ENCODE assay signal across 18 cellular contexts in the genomic region with DNA sequence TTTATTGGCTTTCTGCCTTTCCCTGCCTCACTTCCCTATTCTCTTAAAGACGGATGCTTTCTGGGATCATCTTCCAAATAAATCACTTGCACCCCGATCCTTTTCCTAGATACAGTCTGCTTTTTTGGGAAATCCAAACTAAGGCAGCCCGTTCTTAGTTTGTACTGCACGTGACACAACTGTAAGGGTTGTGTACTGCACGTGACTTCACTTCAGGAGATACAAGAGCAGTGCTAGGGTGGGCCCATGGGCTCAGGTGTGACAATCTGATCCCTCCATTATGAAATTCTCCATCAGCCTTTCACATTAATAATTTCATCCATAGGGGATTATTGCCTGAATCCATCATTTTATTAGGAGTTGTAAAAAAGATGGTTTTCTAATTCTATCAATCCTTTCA. TPM values are rescaled to one million over a fixed set of nuclear protein-coding genes. Genes with fewer than 3 reads are reported as not detected.
DNase-seq lines count a peak whose midpoint lies in the region; ATAC-seq lines count a peak whose summit lies in the region.
"Had no signal": no experiment of that assay in that cellular context is flagged by ENCODE, and none has a peak within 500 bp of the region (broad histone marks: within the 10 kb centered on the region; RNA-seq: fewer than 3 reads in every experiment).

No MANE protein-coding gene starts in this region.

- no peak for DNase-seq in activated naive CD4-positive, alpha-beta T cell (lab: John Stamatoyannopoulos, UW)
- DNase-seq in CD4-positive, alpha-beta memory T cell = no peak
- no peak for DNase-seq in T-helper 17 cell
- no peak for DNase-seq in naive thymus-derived CD8-positive, alpha-beta T cell
- no peak for DNase-seq in right cardiac atrium
- no peak for DNase-seq in ACHN
- DNase-seq: C1 segment of cervical spinal cord, Caco-2, GF-D8, Karpas-422, NCI-H1417 treated with DMSO at 0.1 percent for 48 hours, NCI-H187 treated with DMSO at 0.1 percent for 48 hours, NCI-H2227 treated with DMSO at 0.1 percent for 48 hours, NCI-H524 treated with DMSO at 0.1 percent for 48 hours, PC-3, SHP77 treated with DMSO at 0.1 percent for 48 hours had no signal

- H3K27ac ChIP-seq in CD4-positive, alpha-beta memory T cell (ENCODE audit: low read depth, low read length) = peak overlapping the region; percentile 19
- H3K27ac ChIP-seq in right cardiac atrium (ENCODE audit: low read length) = no peak overlapping the region

- no peaks in the 10 kb centered on the region for H3K27me3 Mint-ChIP-seq in activated naive CD4-positive, alpha-beta T cell treated with anti-CD3 and anti-CD28 coated beads, Interleukin-2, amount 50 U/mL, for 24 hours
- no peaks in the 10 kb centered on the region for H3K27me3 Mint-ChIP-seq in CD4-positive, alpha-beta memory T cell
- H3K27me3 Mint-ChIP-seq in T-helper 17 cell = no peaks in the 10 kb centered on the region
- H3K27me3 Mint-ChIP-seq in naive thymus-derived CD8-positive, alpha-beta T cell = no peaks in the 10 kb centered on the region

- intact Hi-C loops in CD4-positive, alpha-beta memory T cell (cut with micrococcal nuclease) = no loop called here
- intact Hi-C loops in right cardiac atrium (cut with DNase I) = no loop called here

- H3K4me3 Mint-ChIP-seq in activated naive CD4-positive, alpha-beta T cell treated with anti-CD3 and anti-CD28 coated beads, Interleukin-2, amount 50 U/mL, for 24 hours = no peak overlapping the region
- peak overlapping the region in 5 of 8 donors; percentile 42 to 88 (median 81) for H3K4me3 Mint-ChIP-seq in CD4-positive, alpha-beta memory T cell
- peak overlapping the region; percentile 41 for H3K4me3 Mint-ChIP-seq in T-helper 17 cell
- peak overlapping the region in 5 of 10 donors; percentile 45 to 84 (median 73) for H3K4me3 Mint-ChIP-seq in naive thymus-derived CD8-positive, alpha-beta T cell

- no peaks in the 10 kb centered on the region for H3K27me3 ChIP-seq in CD4-positive, alpha-beta memory T cell (ENCODE audit: insufficient read depth, low read length)
- no peaks in the 10 kb centered on the region for H3K27me3 ChIP-seq in right cardiac atrium (ENCODE audit: control insufficient read depth, insufficient read depth)

- in situ Hi-C loops in ACHN (cut with HindIII; ENCODE audit: low pct_ligation_motif_present, low pct_unique_long_range_greater_than_20kb, low sequenced_read_pairs) = no loop called here

- POLR2A ChIA-PET in CD4-positive, alpha-beta memory T cell (lab: Charles Lee; ENCODE audit: partially characterized antibody) = interaction anchor here (1.0 to 2.6 kb wide), 6 partner anchors 22 to 164 kb away, joined by 3 to 23 read pairs (median 11); partner anchors contain the start of genes KHDRBS1 and PTP4A2
- POLR2A ChIA-PET in naive thymus-derived CD8-positive, alpha-beta T cell (lab: Charles Lee) = interaction anchor here (1.7 kb wide), 1 partner anchor 88 kb away, joined by 5 read pairs; the partner anchor contains the start of gene PTP4A2

- no peak for ATAC-seq in T-helper 17 cell
- no peak for ATAC-seq in naive thymus-derived CD8-positive, alpha-beta T cell
- ATAC-seq in right cardiac atrium = no peak
- no peak for ATAC-seq in HG03039 (IDR thresholded peaks at IDR 0.05; ENCODE audit: unreplicated experiment)
- ATAC-seq: PC-3 had no signal

- no peaks in the 10 kb centered on the region for H3K36me3 Mint-ChIP-seq in activated naive CD4-positive, alpha-beta T cell treated with anti-CD3 and anti-CD28 coated beads, Interleukin-2, amount 50 U/mL, for 24 hours
- no peaks in the 10 kb centered on the region for H3K36me3 Mint-ChIP-seq in CD4-positive, alpha-beta memory T cell
- no peaks in the 10 kb centered on the region for H3K36me3 Mint-ChIP-seq in T-helper 17 cell (ENCODE audit: low read depth)
- no peaks in the 10 kb centered on the region for H3K36me3 Mint-ChIP-seq in naive thymus-derived CD8-positive, alpha-beta T cell

- H3K27ac Mint-ChIP-seq in activated naive CD4-positive, alpha-beta T cell treated with anti-CD3 and anti-CD28 coated beads, Interleukin-2, amount 50 U/mL, for 24 hours = peak overlapping the region; percentile 80
- peak overlapping the region; percentile 47 to 96 (median 77) for H3K27ac Mint-ChIP-seq in CD4-positive, alpha-beta memory T cell
- H3K27ac Mint-ChIP-seq in T-helper 17 cell = peak overlapping the region; percentile 84
- peak overlapping the region in 8 of 10 donors; percentile 74 to 93 (median 85) for H3K27ac Mint-ChIP-seq in naive thymus-derived CD8-positive, alpha-beta T cell

- H3K4me1 ChIP-seq in CD4-positive, alpha-beta memory T cell (ENCODE audit: insufficient read depth, low read length) = peaks cover 48% of the 10 kb centered on the region
- no peaks in the 10 kb centered on the region for H3K4me1 ChIP-seq in right cardiac atrium (ENCODE audit: control insufficient read depth, insufficient read depth, low read length)

- CTCF ChIA-PET in CD4-positive, alpha-beta memory T cell (lab: Charles Lee; ENCODE audit: partially characterized antibody) = interaction anchor here (1.7 to 2.1 kb wide), 4 partner anchors 13 to 60 kb away, joined by 3 to 16 read pairs (median 5); partner anchors contain the start of gene SPOCD1

- H3K9me3 ChIP-seq in CD4-positive, alpha-beta memory T cell (ENCODE audit: control insufficient read depth in 1 of 2, low read length in 2 of 2) = no peaks in the 10 kb centered on the region
- no peaks in the 10 kb centered on the region for H3K9me3 ChIP-seq in T-helper 17 cell (ENCODE audit: control insufficient read depth, low read length, poor library complexity, severe bottlenecking)
- no peaks in the 10 kb centered on the region for H3K9me3 ChIP-seq in right cardiac atrium (ENCODE audit: control insufficient read depth, low read length)
- H3K9me3 ChIP-seq: Caco-2 had no signal

- peaks cover 67% of the 10 kb centered on the region for H3K4me1 Mint-ChIP-seq in activated naive CD4-positive, alpha-beta T cell treated with anti-CD3 and anti-CD28 coated beads, Interleukin-2, amount 50 U/mL, for 24 hours
- H3K4me1 Mint-ChIP-seq in CD4-positive, alpha-beta memory T cell = peaks cover 41 to 59% (median 51%) of the 10 kb centered on the region in 4 donors
- H3K4me1 Mint-ChIP-seq in T-helper 17 cell = peaks cover 39% of the 10 kb centered on the region
- H3K4me1 Mint-ChIP-seq in naive thymus-derived CD8-positive, alpha-beta T cell = peaks cover 34 to 65% (median 59%) of the 10 kb centered on the region in 4 donors

- H3K36me3 ChIP-seq in CD4-positive, alpha-beta memory T cell (ENCODE audit: insufficient read depth, low read length) = no peaks in the 10 kb centered on the region

- H3K9me3 Mint-ChIP-seq in activated naive CD4-positive, alpha-beta T cell treated with anti-CD3 and anti-CD28 coated beads, Interleukin-2, amount 50 U/mL, for 24 hours = no peaks in the 10 kb centered on the region
- no peaks in the 10 kb centered on the region for H3K9me3 Mint-ChIP-seq in CD4-positive, alpha-beta memory T cell
- H3K9me3 Mint-ChIP-seq in naive thymus-derived CD8-positive, alpha-beta T cell = no peaks in the 10 kb centered on the region

- 82% methylated on average over 5 of the region's 5 CpGs for WGBS in right cardiac atrium

- no peak overlapping the region for H3K4me3 ChIP-seq in CD4-positive, alpha-beta memory T cell (ENCODE audit: low read length in 2 of 2)
- H3K4me3 ChIP-seq in right cardiac atrium (ENCODE audit: low read length) = no peak overlapping the region

RNA-seq across cellular contexts. Expression of gene SPOCD1, which starts 33.8 kb away (rescaled TPM):
- under 1 TPM; 0.61 to 0.94 TPM for total RNA-seq in CD4-positive, alpha-beta memory T cell
- polyA plus RNA-seq in CD4-positive, alpha-beta memory T cell = not detected
- total RNA-seq in T-helper 17 cell = 1 to 10 TPM in 1 of 2 donors, under 1 TPM in 1; 0.30 to 7.5 TPM
- under 1 TPM in 1 of 2 experiments, not detected in 1; 0.36 TPM for total RNA-seq in naive thymus-derived CD8-positive, alpha-beta T cell
- not detected for polyA plus RNA-seq in naive thymus-derived CD8-positive, alpha-beta T cell
- under 1 TPM in 3 of 4 donors, not detected in 1; 0.15 to 0.25 (median 0.17) TPM for total RNA-seq in right cardiac atrium
- 0.09 TPM for polyA plus RNA-seq in right cardiac atrium
